1 cellular context compared by ENCODE assay signal in genomic region chr21:39314155-39315027, GRCh38.
TF ChIP-seq lines count a peak whose summit lies in the region.

No MANE protein-coding gene starts in this region.

TF ChIP-seq in IMR-90, 13 proteins besides CTCF, POLR2A, EP300 and RAD21 (continued from another document):
- no peak for TF ChIP-seq MAFK (IDR thresholded peaks at IDR 0.05; ENCODE audit: low read depth, low read length)
- no peak for TF ChIP-seq SMC3 (IDR thresholded peaks at IDR 0.05; ENCODE audit: low read depth, low read length)
- no peak for TF ChIP-seq RFX5 (IDR thresholded peaks at IDR 0.05; ENCODE audit: low read depth, low read length)
- TF ChIP-seq CEBPB (IDR thresholded peaks at IDR 0.05; ENCODE audit: low read depth, low read length) = no peak
- no peak for TF ChIP-seq NFE2L2 (IDR thresholded peaks at IDR 0.05; ENCODE audit: low read depth, low read length)
- TF ChIP-seq MXI1 (IDR thresholded peaks at IDR 0.05; ENCODE audit: borderline replicate concordance, low read depth, low read length) = no peak
- TF ChIP-seq CHD1 (IDR thresholded peaks at IDR 0.05; ENCODE audit: low read depth, low read length) = no peak; the same call in 1 of the 2 replicates
- TF ChIP-seq BHLHE40 (IDR thresholded peaks at IDR 0.05; ENCODE audit: low read depth, low read length) = no peak
